ENCODE assay signal across 3 cellular contexts in genomic region chr12:5186715-5187114, GRCh38.
TF ChIP-seq lines count a peak whose summit lies in the region.

No MANE protein-coding gene starts in this region.

TF ChIP-seq in K562, 482 proteins besides CTCF, POLR2A, EP300 and RAD21:
- TF ChIP-seq NFIC (IDR thresholded peaks at IDR 0.05) (peak; percentile 82), NFIX (CRISPR knock-in tag; IDR thresholded peaks at IDR 0.05; ENCODE audit: low read depth) (peak; percentile 62), LARP7 (IDR thresholded peaks at IDR 0.05) (no peak), HEY1 (CRISPR knock-in tag; IDR thresholded peaks at IDR 0.05; ENCODE audit: borderline replicate concordance) (no peak), SAFB2 (IDR thresholded peaks at IDR 0.05; ENCODE audit: borderline replicate concordance, low read depth, low read length, severe bottlenecking) (no peak)
TF ChIP-seq in K562: peak in this region for 2.

TF ChIP-seq in neural cell, 6 proteins besides CTCF, POLR2A, EP300 and RAD21:
- TF ChIP-seq EZH2 (IDR thresholded peaks at IDR 0.05; ENCODE audit: borderline replicate concordance, insufficient read depth, low read length, poor library complexity, severe bottlenecking) (no peak), TAF1 (IDR thresholded peaks at IDR 0.05; ENCODE audit: low read depth) (no peak), SMC3 (conservative IDR thresholded peaks at IDR 0.05; ENCODE audit: poor library complexity) (no peak), MXI1 (conservative IDR thresholded peaks at IDR 0.05; ENCODE audit: poor library complexity, severe bottlenecking) (no peak), POLR2AphosphoS5 (IDR thresholded peaks at IDR 0.05) (no peak)
- TF ChIP-seq, protein P1, sequence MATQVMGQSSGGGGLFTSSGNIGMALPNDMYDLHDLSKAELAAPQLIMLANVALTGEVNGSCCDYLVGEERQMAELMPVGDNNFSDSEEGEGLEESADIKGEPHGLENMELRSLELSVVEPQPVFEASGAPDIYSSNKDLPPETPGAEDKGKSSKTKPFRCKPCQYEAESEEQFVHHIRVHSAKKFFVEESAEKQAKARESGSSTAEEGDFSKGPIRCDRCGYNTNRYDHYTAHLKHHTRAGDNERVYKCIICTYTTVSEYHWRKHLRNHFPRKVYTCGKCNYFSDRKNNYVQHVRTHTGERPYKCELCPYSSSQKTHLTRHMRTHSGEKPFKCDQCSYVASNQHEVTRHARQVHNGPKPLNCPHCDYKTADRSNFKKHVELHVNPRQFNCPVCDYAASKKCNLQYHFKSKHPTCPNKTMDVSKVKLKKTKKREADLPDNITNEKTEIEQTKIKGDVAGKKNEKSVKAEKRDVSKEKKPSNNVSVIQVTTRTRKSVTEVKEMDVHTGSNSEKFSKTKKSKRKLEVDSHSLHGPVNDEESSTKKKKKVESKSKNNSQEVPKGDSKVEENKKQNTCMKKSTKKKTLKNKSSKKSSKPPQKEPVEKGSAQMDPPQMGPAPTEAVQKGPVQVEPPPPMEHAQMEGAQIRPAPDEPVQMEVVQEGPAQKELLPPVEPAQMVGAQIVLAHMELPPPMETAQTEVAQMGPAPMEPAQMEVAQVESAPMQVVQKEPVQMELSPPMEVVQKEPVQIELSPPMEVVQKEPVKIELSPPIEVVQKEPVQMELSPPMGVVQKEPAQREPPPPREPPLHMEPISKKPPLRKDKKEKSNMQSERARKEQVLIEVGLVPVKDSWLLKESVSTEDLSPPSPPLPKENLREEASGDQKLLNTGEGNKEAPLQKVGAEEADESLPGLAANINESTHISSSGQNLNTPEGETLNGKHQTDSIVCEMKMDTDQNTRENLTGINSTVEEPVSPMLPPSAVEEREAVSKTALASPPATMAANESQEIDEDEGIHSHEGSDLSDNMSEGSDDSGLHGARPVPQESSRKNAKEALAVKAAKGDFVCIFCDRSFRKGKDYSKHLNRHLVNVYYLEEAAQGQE (IDR thresholded peaks at IDR 0.05; ENCODE audit: borderline replicate concordance), result no peak

TF ChIP-seq in SK-N-SH, 30 proteins besides CTCF, POLR2A, EP300 and RAD21:
- no peak for TF ChIP-seq NFIC (IDR thresholded peaks at IDR 0.05; ENCODE audit: borderline replicate concordance)
